In genomic region chr4:184320630-184321029, GRCh38 we compare ENCODE assay signal across 27 cellular contexts.
DNase-seq lines count a peak whose midpoint lies in the region; ATAC-seq and TF ChIP-seq lines count a peak whose summit lies in the region.
"Had no signal": no experiment of that assay in that cellular context is flagged by ENCODE, and none has a peak within 500 bp of the region (broad histone marks: within the 10 kb centered on the region; RNA-seq: fewer than 3 reads in every experiment).

No MANE protein-coding gene starts in this region.

- no peaks in the 10 kb centered on the region for H3K9me3 Mint-ChIP-seq in activated CD4-positive, alpha-beta T cell treated with anti-CD3 and anti-CD28 coated beads, Interleukin-2, amount 10 ng/mL, durations not matched to agents 24 days and 14 days
- no peaks in the 10 kb centered on the region for H3K9me3 Mint-ChIP-seq in activated naive CD8-positive, alpha-beta T cell (ENCODE audit: low read depth)
- H3K9me3 Mint-ChIP-seq in stimulated activated memory B cell treated with anti-CD40 and anti-IgM and Interleukin-4, amounts not matched to agents 10 μg/mL and 1 μg/mL and 100 μg/mL, for 72 hours: no peaks in the 10 kb centered on the region
- H3K9me3 Mint-ChIP-seq: CD8-positive, alpha-beta T cell had no signal

- TF ChIP-seq EP300 in gastroesophageal sphincter (IDR thresholded peaks at IDR 0.05): peak; percentile 72

- no peaks in the 10 kb centered on the region for H3K9me3 ChIP-seq in gastroesophageal sphincter
- H3K9me3 ChIP-seq: lower lobe of right lung, psoas muscle had no signal

- H3K4me1 ChIP-seq in gastroesophageal sphincter: peaks cover 0 to 15% (median 0%) of the 10 kb centered on the region in 3 donors
- H3K4me1 ChIP-seq: lower lobe of right lung, psoas muscle had no signal

- no peak for DNase-seq in activated CD4-positive, alpha-beta T cell treated with anti-CD3 and anti-CD28 coated beads, Interleukin-2, amount 10 ng/mL, durations not matched to agents 24 days and 14 days
- no peak for DNase-seq in activated CD4-positive, alpha-beta T cell treated with anti-CD3 and anti-CD28 coated beads, Interleukin-2, amount 50 U/mL, for 48 hours
- DNase-seq in foreskin melanocyte: no peak
- no peak for DNase-seq in GM19240 (ENCODE audit: insufficient read length, low spot score)
- DNase-seq: activated CD4-positive, alpha-beta T cell treated with anti-CD3 and anti-CD28 coated beads, Interleukin-2, amount 50 U/mL, for 1 hour; activated CD8-positive, alpha-beta memory T cell treated with anti-CD3 and anti-CD28 coated beads, Interleukin-2, amount 50 U/mL, for 48 hours; activated effector memory CD4-positive, alpha-beta T cell treated with Interleukin-2 at 50 U/mL for 16 hours; AML-193; anterior cingulate cortex; DMS153; glutamatergic neuron; KG1; lower lobe of right lung; MV-4-11; NCI-H187; NCI-H526 treated with DMSO at 0.1 percent for 48 hours; psoas muscle had no signal

- H3K4me3 ChIP-seq in gastroesophageal sphincter: no peak overlapping the region
- H3K4me3 ChIP-seq: cardiac muscle cell, lower lobe of right lung, psoas muscle, SK-N-MC had no signal

- peak overlapping the region in 2 of 4 donors; percentile 54 to 59 for H3K27ac ChIP-seq in gastroesophageal sphincter
- H3K27ac ChIP-seq: cardiac muscle cell, lower lobe of right lung, psoas muscle, RWPE1, SK-N-MC, VCaP had no signal

- no peak for TF ChIP-seq CTCF in gastroesophageal sphincter (IDR thresholded peaks at IDR 0.05)

- H3K27me3 ChIP-seq in gastroesophageal sphincter: no peaks in the 10 kb centered on the region
- H3K27me3 ChIP-seq: cardiac muscle cell had no signal

- peaks cover 38% of the 10 kb centered on the region for H3K4me1 Mint-ChIP-seq in activated CD4-positive, alpha-beta T cell treated with anti-CD3 and anti-CD28 coated beads, Interleukin-2, amount 10 ng/mL, durations not matched to agents 24 days and 14 days
- peaks cover 21% of the 10 kb centered on the region for H3K4me1 Mint-ChIP-seq in activated naive CD8-positive, alpha-beta T cell (ENCODE audit: low read depth)
- peaks cover 58% of the 10 kb centered on the region for H3K4me1 Mint-ChIP-seq in stimulated activated memory B cell treated with anti-CD40 and anti-IgM and Interleukin-4, amounts not matched to agents 10 μg/mL and 1 μg/mL and 100 μg/mL, for 72 hours

- H3K27ac Mint-ChIP-seq in activated CD4-positive, alpha-beta T cell treated with anti-CD3 and anti-CD28 coated beads, Interleukin-2, amount 10 ng/mL, durations not matched to agents 24 days and 14 days: peak overlapping the region; percentile 93
- peak overlapping the region; percentile 91 for H3K27ac Mint-ChIP-seq in activated naive CD8-positive, alpha-beta T cell
- H3K27ac Mint-ChIP-seq in stimulated activated memory B cell treated with anti-CD40 and anti-IgM and Interleukin-4, amounts not matched to agents 10 μg/mL and 1 μg/mL and 100 μg/mL, for 72 hours: peak overlapping the region; percentile 96
- H3K27ac Mint-ChIP-seq: CD8-positive, alpha-beta T cell; dendritic cell treated with granulocyte-macrophage colony-stimulating factor and Interleukin-4, amounts not matched to agents 40 ng/mL and 50 ng/mL, for 4 days had no signal

- no peaks in the 10 kb centered on the region for H3K36me3 ChIP-seq in gastroesophageal sphincter
- H3K36me3 ChIP-seq: cardiac muscle cell, lower lobe of right lung had no signal

- no peak for TF ChIP-seq POLR2A in gastroesophageal sphincter (IDR thresholded peaks at IDR 0.05)

- 30 to 34% methylated on average over 7 to 8 of the region's 8 CpGs for WGBS in gastroesophageal sphincter (ENCODE audit: low coverage in 1 of 2), 2 donors

- intact Hi-C loops in activated CD4-positive, alpha-beta T cell treated with anti-CD3 and anti-CD28 coated beads, Interleukin-2, amount 10 ng/mL, durations not matched to agents 24 days and 14 days (cut with micrococcal nuclease): no loop called here

- ATAC-seq in gastroesophageal sphincter: peak; percentile 86
- no peak for ATAC-seq in stimulated activated memory B cell treated with anti-CD40 and anti-IgM and Interleukin-4, amounts not matched to agents 10 μg/mL and 1 μg/mL and 100 μg/mL, for 72 hours
- ATAC-seq in GM19452 (IDR thresholded peaks at IDR 0.05; ENCODE audit: unreplicated experiment): no peak
- ATAC-seq: CD8-positive, alpha-beta T cell; lower lobe of right lung; psoas muscle had no signal

- H3K4me3 Mint-ChIP-seq in activated CD4-positive, alpha-beta T cell treated with anti-CD3 and anti-CD28 coated beads, Interleukin-2, amount 10 ng/mL, durations not matched to agents 24 days and 14 days: no peak overlapping the region
- H3K4me3 Mint-ChIP-seq in activated naive CD8-positive, alpha-beta T cell: no peak overlapping the region
- H3K4me3 Mint-ChIP-seq in stimulated activated memory B cell treated with anti-CD40 and anti-IgM and Interleukin-4, amounts not matched to agents 10 μg/mL and 1 μg/mL and 100 μg/mL, for 72 hours: no peak overlapping the region
- H3K4me3 Mint-ChIP-seq: CD8-positive, alpha-beta T cell; dendritic cell treated with granulocyte-macrophage colony-stimulating factor and Interleukin-4, amounts not matched to agents 40 ng/mL and 50 ng/mL, for 4 days had no signal

- H3K27me3 Mint-ChIP-seq in activated CD4-positive, alpha-beta T cell treated with anti-CD3 and anti-CD28 coated beads, Interleukin-2, amount 10 ng/mL, durations not matched to agents 24 days and 14 days: no peaks in the 10 kb centered on the region
- H3K27me3 Mint-ChIP-seq in activated naive CD8-positive, alpha-beta T cell: no peaks in the 10 kb centered on the region
- no peaks in the 10 kb centered on the region for H3K27me3 Mint-ChIP-seq in stimulated activated memory B cell treated with anti-CD40 and anti-IgM and Interleukin-4, amounts not matched to agents 10 μg/mL and 1 μg/mL and 100 μg/mL, for 72 hours
- H3K27me3 Mint-ChIP-seq: dendritic cell treated with granulocyte-macrophage colony-stimulating factor and Interleukin-4, amounts not matched to agents 40 ng/mL and 50 ng/mL, for 4 days had no signal

- H3K36me3 Mint-ChIP-seq in activated CD4-positive, alpha-beta T cell treated with anti-CD3 and anti-CD28 coated beads, Interleukin-2, amount 10 ng/mL, durations not matched to agents 24 days and 14 days (ENCODE audit: low read depth): no peaks in the 10 kb centered on the region
- no peaks in the 10 kb centered on the region for H3K36me3 Mint-ChIP-seq in activated naive CD8-positive, alpha-beta T cell
- H3K36me3 Mint-ChIP-seq in stimulated activated memory B cell treated with anti-CD40 and anti-IgM and Interleukin-4, amounts not matched to agents 10 μg/mL and 1 μg/mL and 100 μg/mL, for 72 hours: peaks cover 5% of the 10 kb centered on the region
- H3K36me3 Mint-ChIP-seq: CD8-positive, alpha-beta T cell had no signal
